8 cellular contexts compared by ENCODE assay signal in genomic region chrX:47836164-47837072, GRCh38. TPM values are rescaled to one million over a fixed set of nuclear protein-coding genes. Genes with fewer than 3 reads are reported as not detected.
A peak's percentile ranks its signal among the peaks of the same experiment; 100 is the strongest.
DNase-seq lines count a peak whose midpoint lies in the region; ATAC-seq and TF ChIP-seq lines count a peak whose summit lies in the region.

Gene ZNF81, plus strand, starts transcription at chrX:47836902. Its CDS starts 9,366 bp downstream, at chrX:47846268.

- peaks cover 6% of the 10 kb centered on the region in 2 donors for H3K36me3 Mint-ChIP-seq in activated naive CD4-positive, alpha-beta T cell treated with anti-CD3 and anti-CD28 coated beads, Interleukin-2, amount 50 U/mL, for 72 hours

- H3K27ac ChIP-seq in temporal lobe (ENCODE audit: low read depth, low read length) = no peak within 1 kb of the TSS

- H3K27ac Mint-ChIP-seq in activated naive CD4-positive, alpha-beta T cell treated with anti-CD3 and anti-CD28 coated beads, Interleukin-2, amount 50 U/mL, for 72 hours = peak within 1 kb of the TSS; percentile 96 to 97

- ATAC-seq in HG02623 (IDR thresholded peaks at IDR 0.05; ENCODE audit: unreplicated experiment) (peak; percentile 88), SK-N-SH treated with all-trans-retinoic acid at 6 μM for 48 hours (peak; percentile 99)
- peak; percentile 96 to 97 for ATAC-seq in activated naive CD4-positive, alpha-beta T cell treated with anti-CD3 and anti-CD28 coated beads, Interleukin-2, amount 50 U/mL, for 72 hours

- TF ChIP-seq CTCF in GM10266 (IDR thresholded peaks at IDR 0.05; ENCODE audit: control insufficient read depth, insufficient read depth, low read depth, missing control alignments) = no peak

- no peaks in the 10 kb centered on the region for H3K9me3 Mint-ChIP-seq in activated naive CD4-positive, alpha-beta T cell treated with anti-CD3 and anti-CD28 coated beads, Interleukin-2, amount 50 U/mL, for 72 hours

- DNase-seq in GM10266 (ENCODE audit: extremely low spot score) (peak; percentile 73), NCI-H1092 treated with DMSO at 0.1 percent for 48 hours (lab: John Stamatoyannopoulos, UW) (peak; percentile 95), glomerular endothelial cell (ENCODE audit: extremely low read depth, low read depth, low spot score) (peak; percentile 69), occipital lobe (lab: John Stamatoyannopoulos, UW) (peak; percentile 87)
- peak; percentile 84 to 91 for DNase-seq in activated naive CD4-positive, alpha-beta T cell treated with anti-CD3 and anti-CD28 coated beads, Interleukin-2, amount 50 U/mL, for 72 hours (ENCODE audit: low spot score in 2 of 2)

TF ChIP-seq in SK-N-SH treated with all-trans-retinoic acid at 6 μM for 48 hours, 23 proteins besides CTCF, POLR2A, EP300 and RAD21:
- TF ChIP-seq CSDC2 (CRISPR knock-in tag; IDR thresholded peaks at IDR 0.05) (peak; percentile 31; the same call in 1 of the 2 replicates), ZNF70 (CRISPR knock-in tag; IDR thresholded peaks at IDR 0.05) (peak; percentile 92), TSHZ2 (CRISPR knock-in tag; IDR thresholded peaks at IDR 0.05) (0 out of 2 replicates have a peak, but pooled peaks have one; percentile 31), POU6F1 (CRISPR knock-in tag; IDR thresholded peaks at IDR 0.05; ENCODE audit: borderline replicate concordance, low read depth) (no peak), ZNF8 (CRISPR knock-in tag; IDR thresholded peaks at IDR 0.05) (peak; percentile 84)

RNA-seq across cellular contexts. Expression of gene ZNF81, which starts in this region (rescaled TPM):
- total RNA-seq in activated naive CD4-positive, alpha-beta T cell treated with anti-CD3 and anti-CD28 coated beads, Interleukin-2, amount 50 U/mL, for 72 hours = 1 to 10 TPM; 6.6 to 8.5 TPM
- total RNA-seq in glomerular endothelial cell (3.3 and 4.4 TPM in 2 replicates), occipital lobe (13.7 TPM), temporal lobe (17.0 TPM)
